Comparison of ENCODE assay signal across 19 cellular contexts in the genomic region with DNA sequence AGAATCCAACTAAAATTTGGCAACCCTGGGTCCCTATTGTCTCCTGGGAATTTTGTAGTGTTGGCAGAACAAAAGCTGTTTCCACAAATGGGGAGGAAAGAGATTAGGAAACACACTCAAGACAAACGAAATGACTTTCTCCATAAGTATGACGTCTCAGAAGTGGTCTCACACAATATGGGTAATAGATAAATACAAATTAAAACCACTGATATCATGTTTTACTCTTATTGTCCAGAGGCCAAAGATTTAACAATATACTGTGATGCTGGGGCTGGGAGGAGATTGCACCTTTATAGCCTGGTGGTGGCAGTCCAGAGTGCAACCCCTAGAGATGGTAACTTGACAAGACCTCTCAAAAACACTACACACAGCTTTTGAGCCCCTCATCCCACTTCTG. TPM values are rescaled to one million over a fixed set of nuclear protein-coding genes. Genes with fewer than 3 reads are reported as not detected.
A peak's percentile ranks its signal among the peaks of the same experiment; 100 is the strongest.
DNase-seq lines count a peak whose midpoint lies in the region; ATAC-seq and TF ChIP-seq lines count a peak whose summit lies in the region.
"Had no signal": no experiment of that assay in that cellular context is flagged by ENCODE, and none has a peak within 500 bp of the region (broad histone marks: within the 10 kb centered on the region; RNA-seq: fewer than 3 reads in every experiment).

No MANE protein-coding gene starts in this region.

- ATAC-seq in heart right ventricle (peak in 7 of 8 donors; percentile 22 to 65 (median 59)), HG03342 (IDR thresholded peaks at IDR 0.05; ENCODE audit: unreplicated experiment) (no peak)
- ATAC-seq: GM12878; pancreas; PC-3; stimulated activated naive CD8-positive, alpha-beta T cell treated with anti-CD3 and anti-CD28 coated beads, Interleukin-15, Interleukin-2, amounts not matched to agents 100 U/mL and 50 U/mL, for 24 hours had no signal

- POLR2A ChIA-PET in GM10248 (lab: Yijun Ruan, JAX) = no interaction called here

- H4K20me1 ChIP-seq in mammary epithelial cell (ENCODE audit: insufficient read depth, low read length) = peaks cover 10% of the 10 kb centered on the region

- H3K4me2 ChIP-seq in mammary epithelial cell (ENCODE audit: insufficient read depth, low read depth, low read length) = no peak overlapping the region

- H3K36me3 ChIP-seq in mammary epithelial cell (ENCODE audit: insufficient read depth, low read length) (peaks cover 21% of the 10 kb centered on the region), heart right ventricle (peaks cover 0 to 63% (median 19%) of the 10 kb centered on the region in 9 donors), stomach (peaks cover 3 to 63% (median 50%) of the 10 kb centered on the region in 4 donors)
- H3K36me3 ChIP-seq in effector memory CD4-positive, alpha-beta T cell (ENCODE audit: control insufficient read depth, insufficient read depth, low read length) = peaks cover 35% of the 10 kb centered on the region

- peaks cover 94% of the 10 kb centered on the region for H3K79me2 ChIP-seq in mammary epithelial cell (ENCODE audit: insufficient read depth, low read length)

- peak; percentile 27 for DNase-seq in NAMALWA (ENCODE audit: low spot score)
- no peak for DNase-seq in mammary epithelial cell
- peak in 1 of 2 donors; percentile 51 for DNase-seq in heart right ventricle
- no peak for DNase-seq in stomach
- DNase-seq in GM10248 (ENCODE audit: extremely low spot score) = no peak
- DNase-seq in effector memory CD4-positive, alpha-beta T cell = no peak
- DNase-seq: activated CD8-positive, alpha-beta memory T cell treated with anti-CD3 and anti-CD28 coated beads for 24 hours; activated naive CD4-positive, alpha-beta T cell treated with Interleukin-2 at 50 U/mL for 16 hours; CD4-positive, CD25-positive, alpha-beta regulatory T cell; central memory CD4-positive, alpha-beta T cell; kidney; NCI-H187 treated with DMSO at 0.1 percent for 48 hours; NCI-H524 treated with DMSO at 0.1 percent for 48 hours; pancreas; PC-3; stimulated activated naive CD8-positive, alpha-beta T cell treated with anti-CD3 and anti-CD28 coated beads, Interleukin-15, Interleukin-2, amounts not matched to agents 100 U/mL and 50 U/mL, for 24 hours had no signal

- peaks cover 65% of the 10 kb centered on the region for H3K4me1 ChIP-seq in mammary epithelial cell (ENCODE audit: insufficient read depth, low read length)
- peaks cover 29 to 96% (median 94%) of the 10 kb centered on the region in 9 donors for H3K4me1 ChIP-seq in heart right ventricle
- peaks cover 41 to 98% (median 72%) of the 10 kb centered on the region in 4 donors for H3K4me1 ChIP-seq in stomach
- H3K4me1 ChIP-seq in effector memory CD4-positive, alpha-beta T cell (ENCODE audit: control insufficient read depth, insufficient read depth, low read length, poor library complexity, severe bottlenecking) = peaks cover 2% of the 10 kb centered on the region

- TF ChIP-seq CTCF in mammary epithelial cell (conservative IDR thresholded peaks at IDR 0.05 in 1 of 2, IDR thresholded peaks at IDR 0.05 in 1 of 2; ENCODE audit: extremely low read depth in 1 of 2, insufficient read depth in 1 of 2, low read depth in 1 of 2, low read length in 2 of 2) = peak; percentile 15 to 17
- peak in 6 of 9 donors; percentile 8 to 37 (median 18) for TF ChIP-seq CTCF in heart right ventricle (IDR thresholded peaks at IDR 0.05)
- no peak for TF ChIP-seq CTCF in stomach (IDR thresholded peaks at IDR 0.05)
- no peak for TF ChIP-seq CTCF in GM10248 (IDR thresholded peaks at IDR 0.05; ENCODE audit: control extremely low read depth, extremely low read depth, low read depth, missing control alignments)

- H3K9ac ChIP-seq in mammary epithelial cell (ENCODE audit: insufficient read depth, low read length) = no peak overlapping the region

- H3K27ac ChIP-seq in mammary epithelial cell (ENCODE audit: insufficient read depth, low read depth, low read length) (no peak overlapping the region), heart right ventricle (peak overlapping the region; percentile 37 to 80 (median 68)), stomach (peak overlapping the region in 3 of 5 donors; percentile 18 to 35 (median 30))
- H3K27ac ChIP-seq in effector memory CD4-positive, alpha-beta T cell (ENCODE audit: insufficient read depth, low read length, poor library complexity, severe bottlenecking) = no peak overlapping the region
- H3K27ac ChIP-seq: pancreas had no signal

- BruUV-seq in mammary epithelial cell (replicated peaks; lab: Mats Ljungman, UMichigan) = no TSS peak

- dilution Hi-C loops in mammary epithelial cell (cut with HindIII; ENCODE audit: low sequenced_read_pairs) = no loop called here

- H3K27me3 ChIP-seq in mammary epithelial cell (ENCODE audit: insufficient read depth, low read length) = no peaks in the 10 kb centered on the region
- no peaks in the 10 kb centered on the region for H3K27me3 ChIP-seq in heart right ventricle
- no peaks in the 10 kb centered on the region for H3K27me3 ChIP-seq in stomach
- no peaks in the 10 kb centered on the region for H3K27me3 ChIP-seq in effector memory CD4-positive, alpha-beta T cell (replicated peaks; ENCODE audit: control insufficient read depth, insufficient read depth, low read length, poor library complexity, severe bottlenecking)
- H3K27me3 ChIP-seq: pancreas had no signal

- in situ Hi-C loops in mammary epithelial cell (cut with MboI; ENCODE audit: low sequenced_read_pairs in 2 of 2) = no loop called here

- H3K9me3 ChIP-seq in mammary epithelial cell (replicated peaks; ENCODE audit: insufficient read depth, low read length) (no peaks in the 10 kb centered on the region), heart right ventricle (no peaks in the 10 kb centered on the region), stomach (no peaks in the 10 kb centered on the region)
- no peaks in the 10 kb centered on the region for H3K9me3 ChIP-seq in effector memory CD4-positive, alpha-beta T cell (ENCODE audit: control insufficient read depth, low read length)
- H3K9me3 ChIP-seq: HAP-1, pancreas had no signal

- CTCF ChIA-PET in mammary epithelial cell (lab: Charles Lee; ENCODE audit: low non-redundant PET) = no interaction called here
- CTCF ChIA-PET in GM10248 (lab: Yijun Ruan, JAX) = interaction anchor here (1.4 kb wide), 1 partner anchor 19 kb away, joined by 3 read pairs; the partner anchor contains the start of gene FKBP1A

- intact Hi-C loops in mammary epithelial cell (cut with micrococcal nuclease) = no loop called here
- intact Hi-C loops in heart right ventricle (cut with DNase I) = loop anchor here in 4 of 10 donors (2.0 to 5.0 kb wide), 3 partner anchors 37 to 47 kb away; partner anchors contain the start of gene SDCBP2 (in 2 of the 4)
- intact Hi-C loops in stomach (cut with DNase I; ENCODE audit: low total_unique reads) = no loop called here

- WGBS in mammary epithelial cell (ENCODE audit: low coverage, missing lambda C conversion rate) = 17% methylated on average over 2 of the region's 2 CpGs
- 23 to 40% methylated on average over 2 of the region's 2 CpGs for WGBS in heart right ventricle, 2 donors
- WGBS in stomach, 5 donors = 43 to 55% (median 53%) methylated on average over 2 of the region's 2 CpGs

- TF ChIP-seq POLR2A in stomach (IDR thresholded peaks at IDR 0.05) = no peak

- no peak overlapping the region for H3K4me3 ChIP-seq in mammary epithelial cell (replicated peaks in 1 of 3; ENCODE audit: insufficient read depth in 1 of 3, low read depth in 2 of 3, low read length in 3 of 3)
- H3K4me3 ChIP-seq in heart right ventricle = no peak overlapping the region
- no peak overlapping the region for H3K4me3 ChIP-seq in stomach
- H3K4me3 ChIP-seq in effector memory CD4-positive, alpha-beta T cell (ENCODE audit: insufficient read depth, low read depth, low read length, poor library complexity, severe bottlenecking) = no peak overlapping the region
- H3K4me3 ChIP-seq: GM12878, HAP-1, pancreas had no signal

- no peak for TF ChIP-seq EP300 in stomach (IDR thresholded peaks at IDR 0.05)

- H2AFZ ChIP-seq in mammary epithelial cell (ENCODE audit: low read depth, low read length) = no peak overlapping the region

RNA-seq across cellular contexts. Expression of gene FKBP1A, which starts 18.6 kb away (rescaled TPM):
- total RNA-seq in mammary epithelial cell (100 to 1,000 TPM; 139 to 425 TPM), heart right ventricle (100 to 1,000 TPM; 112 to 276 (median 140) TPM), stomach (100 to 1,000 TPM in 2 of 5 donors, 10 to 100 TPM in 3; 33.0 to 280 (median 68.3) TPM)
- polyA plus RNA-seq in mammary epithelial cell (522 TPM), heart right ventricle (100 to 1,000 TPM; 110 to 311 TPM), stomach (100 to 1,000 TPM; 135 to 283 (median 195) TPM)
- 1,454 TPM for polyA minus RNA-seq in mammary epithelial cell

RNA-seq across cellular contexts. Expression of gene SDCBP2, which starts 45.3 kb away (rescaled TPM):
- total RNA-seq in mammary epithelial cell = 10 to 100 TPM in 1 of 2 donors, 1 to 10 TPM in 1; 9.1 to 13.8 TPM
- polyA plus RNA-seq in mammary epithelial cell = 22.2 TPM
- polyA minus RNA-seq in mammary epithelial cell = not detected
- 1 to 10 TPM in 9 of 10 donors, under 1 TPM in 1; 0.62 to 4.3 (median 1.8) TPM for total RNA-seq in heart right ventricle
- polyA plus RNA-seq in heart right ventricle = 1 to 10 TPM; 2.7 to 4.2 TPM
- 10 to 100 TPM; 33.3 to 90.9 (median 68.3) TPM for total RNA-seq in stomach
- polyA plus RNA-seq in stomach = 100 to 1,000 TPM in 1 of 3 donors, 10 to 100 TPM in 2; 38.4 to 297 (median 52.8) TPM

Comparison
In these comparisons a context has a peak if more than half of its experiments do, and no peak if none do; other contexts are left out.
1. H3K27ac ChIP-seq: peak in heart right ventricle (10 of 10) and stomach (3 of 5); none in mammary epithelial cell (single experiment) and effector memory CD4-positive, alpha-beta T cell (single experiment).
2. CTCF ChIP-seq: peak in mammary epithelial cell (2 of 2) and heart right ventricle (6 of 9); none in stomach (0 of 7) and GM10248 (single experiment).